In genomic region chr17:76193616-76194015, GRCh38 we compare ENCODE assay signal across 15 cellular contexts. TPM values are rescaled to one million over a fixed set of nuclear protein-coding genes. Genes with fewer than 3 reads are reported as not detected.
DNase-seq lines count a peak whose midpoint lies in the region; ATAC-seq and TF ChIP-seq lines count a peak whose summit lies in the region.
"Had no signal": no experiment of that assay in that cellular context is flagged by ENCODE, and none has a peak within 500 bp of the region (broad histone marks: within the 10 kb centered on the region; RNA-seq: fewer than 3 reads in every experiment).

No MANE protein-coding gene starts in this region.

- dilution Hi-C loops in IMR-90 (cut with HindIII; ENCODE audit: low sequenced_read_pairs, unreplicated experiment), result no loop called here

- H3K4ac ChIP-seq in IMR-90 (ENCODE audit: low read depth, low read length), result no peak overlapping the region

- no peaks in the 10 kb centered on the region for H3K27me3 Mint-ChIP-seq in CD4-positive, CD25-positive, alpha-beta regulatory T cell
- H3K27me3 Mint-ChIP-seq in activated T-cell treated with anti-CD3 and anti-CD28 coated beads, Interleukin-2, amount 50 U/mL, for 24 hours, result no peaks in the 10 kb centered on the region
- H3K27me3 Mint-ChIP-seq in effector memory CD8-positive, alpha-beta T cell, result no peaks in the 10 kb centered on the region

- no peaks in the 10 kb centered on the region for H3K79me1 ChIP-seq in IMR-90 (ENCODE audit: low read depth in 1 of 2, low read length in 2 of 2)

- no peaks in the 10 kb centered on the region for H3K9me1 ChIP-seq in IMR-90 (ENCODE audit: insufficient read depth, low read length)

- peak overlapping the region; percentile 89 for H3K27ac ChIP-seq in CD4-positive, CD25-positive, alpha-beta regulatory T cell (ENCODE audit: insufficient read depth, low read length, poor library complexity, severe bottlenecking)
- no peak overlapping the region for H3K27ac ChIP-seq in IMR-90 (ENCODE audit: insufficient read depth, low read length)
- H3K27ac ChIP-seq: RWPE1, suprapubic skin had no signal

- H3K4me3 ChIP-seq in CD4-positive, CD25-positive, alpha-beta regulatory T cell (ENCODE audit: low read depth, low read length), result no peak overlapping the region
- no peak overlapping the region for H3K4me3 ChIP-seq in IMR-90 (ENCODE audit: insufficient read depth, low read depth, low read length)
- H3K4me3 ChIP-seq: spleen, suprapubic skin had no signal

- peaks cover 0 to 2% (median 0%) of the 10 kb centered on the region in 7 donors for H3K9me3 Mint-ChIP-seq in CD4-positive, CD25-positive, alpha-beta regulatory T cell
- H3K9me3 Mint-ChIP-seq in activated T-cell treated with anti-CD3 and anti-CD28 coated beads, Interleukin-2, amount 50 U/mL, for 24 hours, result no peaks in the 10 kb centered on the region
- H3K9me3 Mint-ChIP-seq in effector memory CD8-positive, alpha-beta T cell, result no peaks in the 10 kb centered on the region

- DNase-seq in CD4-positive, CD25-positive, alpha-beta regulatory T cell, result peak in 1 of 3 donors; percentile 67
- DNase-seq in IMR-90 (no peak), NCI-H1105 (lab: John Stamatoyannopoulos, UW) (no peak), DMS53 (lab: John Stamatoyannopoulos, UW) (no peak)
- no peak for DNase-seq in activated T-cell treated with anti-CD3 and anti-CD28 coated beads, Interleukin-2, amount 50 U/mL, for 24 hours
- DNase-seq in effector memory CD8-positive, alpha-beta T cell, result no peak
- DNase-seq: DMS79, HCEC 1CT, kidney, NCI-H1930, spleen had no signal

- peaks cover 31 to 92% (median 58%) of the 10 kb centered on the region in 4 donors for H3K4me1 Mint-ChIP-seq in CD4-positive, CD25-positive, alpha-beta regulatory T cell
- peaks cover 93% of the 10 kb centered on the region for H3K4me1 Mint-ChIP-seq in activated T-cell treated with anti-CD3 and anti-CD28 coated beads, Interleukin-2, amount 50 U/mL, for 24 hours (ENCODE audit: low read depth)
- H3K4me1 Mint-ChIP-seq in effector memory CD8-positive, alpha-beta T cell (ENCODE audit: low read depth in 2 of 2), result peaks cover 38 to 51% of the 10 kb centered on the region in 2 donors

- H3K27me3 ChIP-seq in CD4-positive, CD25-positive, alpha-beta regulatory T cell (ENCODE audit: control insufficient read depth, insufficient read depth, low read length), result no peaks in the 10 kb centered on the region
- H3K27me3 ChIP-seq in IMR-90 (ENCODE audit: control insufficient read depth, insufficient read depth, low read length), result peaks cover 2% of the 10 kb centered on the region; the same call in 1 of the 2 replicates
- H3K27me3 ChIP-seq: spleen had no signal

- H2BK5ac ChIP-seq in IMR-90 (ENCODE audit: low read depth, low read length, poor library complexity, severe bottlenecking), result no peak overlapping the region

- no peak overlapping the region for H4K5ac ChIP-seq in IMR-90 (ENCODE audit: low read depth, low read length)

- peak overlapping the region; percentile 67 for H2AFZ ChIP-seq in IMR-90 (replicated peaks; ENCODE audit: low read length, poor library complexity)

- H2AK9ac ChIP-seq in IMR-90 (replicated peaks; ENCODE audit: low read depth, low read length, poor library complexity), result no peak overlapping the region

- H3K36me3 Mint-ChIP-seq in CD4-positive, CD25-positive, alpha-beta regulatory T cell, result peaks cover 3% of the 10 kb centered on the region
- H3K36me3 Mint-ChIP-seq in activated T-cell treated with anti-CD3 and anti-CD28 coated beads, Interleukin-2, amount 50 U/mL, for 24 hours (ENCODE audit: low read depth), result peaks cover 36% of the 10 kb centered on the region
- H3K36me3 Mint-ChIP-seq in effector memory CD8-positive, alpha-beta T cell (ENCODE audit: insufficient read depth), result no peaks in the 10 kb centered on the region

- H3K4me3 Mint-ChIP-seq in CD4-positive, CD25-positive, alpha-beta regulatory T cell, result peak overlapping the region in 3 of 4 donors; percentile 30 to 51 (median 46)
- H3K4me3 Mint-ChIP-seq in activated T-cell treated with anti-CD3 and anti-CD28 coated beads, Interleukin-2, amount 50 U/mL, for 24 hours, result peak overlapping the region; percentile 59
- peak overlapping the region; percentile 20 to 64 for H3K4me3 Mint-ChIP-seq in effector memory CD8-positive, alpha-beta T cell

- intact Hi-C loops in IMR-90 (cut with micrococcal nuclease), result no loop called here

- H2BK120ac ChIP-seq in IMR-90 (ENCODE audit: low read depth, low read length), result no peak overlapping the region

- ATAC-seq in CD4-positive, CD25-positive, alpha-beta regulatory T cell (ENCODE audit: low read depth in 2 of 2), result no peak
- no peak for ATAC-seq in IMR-90 (ENCODE audit: low read depth)
- ATAC-seq in effector memory CD8-positive, alpha-beta T cell (replicated peaks), result no peak
- ATAC-seq in GM19023 (IDR thresholded peaks at IDR 0.05; ENCODE audit: unreplicated experiment), result no peak
- ATAC-seq in HG02571 (IDR thresholded peaks at IDR 0.05; ENCODE audit: unreplicated experiment), result no peak

- no peak overlapping the region for H4K8ac ChIP-seq in IMR-90 (ENCODE audit: low read depth in 2 of 2, low read length in 2 of 2)

- H2BK20ac ChIP-seq in IMR-90 (ENCODE audit: low read depth, low read length), result no peak overlapping the region

- no peak overlapping the region for H2BK15ac ChIP-seq in IMR-90 (ENCODE audit: low read depth, low read length)

- no peak for TF ChIP-seq POLR2A in IMR-90 (IDR thresholded peaks at IDR 0.05; ENCODE audit: low read depth, low read length)

- no peaks in the 10 kb centered on the region for H3K9me3 ChIP-seq in CD4-positive, CD25-positive, alpha-beta regulatory T cell (ENCODE audit: control insufficient read depth in 2 of 2, low read length in 2 of 2)
- no peaks in the 10 kb centered on the region for H3K9me3 ChIP-seq in IMR-90 (ENCODE audit: control insufficient read depth, insufficient read depth, low read length)
- H3K9me3 ChIP-seq: spleen, suprapubic skin had no signal

- no peak for TF ChIP-seq RAD21 in IMR-90 (IDR thresholded peaks at IDR 0.05; ENCODE audit: low read length)

- no peak overlapping the region for H3K14ac ChIP-seq in IMR-90 (replicated peaks; ENCODE audit: low read depth, low read length)

- POLR2A ChIA-PET in IMR-90 (lab: Charles Lee; ENCODE audit: unreplicated experiment), result no interaction called here

- no peak overlapping the region for H4K91ac ChIP-seq in IMR-90 (ENCODE audit: insufficient read depth, low read depth, low read length)

- no peak overlapping the region for H3K9ac ChIP-seq in IMR-90 (ENCODE audit: low read depth, low read length)

- no peak overlapping the region for H2AK5ac ChIP-seq in IMR-90 (ENCODE audit: low read depth, low read length)

- H3K27ac Mint-ChIP-seq in CD4-positive, CD25-positive, alpha-beta regulatory T cell, result peak overlapping the region; percentile 84 to 91 (median 90)
- peak overlapping the region; percentile 95 for H3K27ac Mint-ChIP-seq in activated T-cell treated with anti-CD3 and anti-CD28 coated beads, Interleukin-2, amount 50 U/mL, for 24 hours
- peak overlapping the region; percentile 75 to 91 for H3K27ac Mint-ChIP-seq in effector memory CD8-positive, alpha-beta T cell

- H4K20me1 ChIP-seq in IMR-90 (ENCODE audit: insufficient read depth, low read length), result no peaks in the 10 kb centered on the region

- CTCF ChIA-PET in IMR-90 (lab: Yijun Ruan, JAX), result interaction anchor here (1.2 kb wide), 1 partner anchor 204 kb away, joined by 3 read pairs; no protein-coding TSS in a partner anchor

- TF ChIP-seq CTCF in IMR-90 (conservative IDR thresholded peaks at IDR 0.05; ENCODE audit: low read depth, low read length), result no peak

- BruUV-seq in IMR-90 (replicated peaks; lab: Mats Ljungman, UMichigan), result no TSS peak

- no peak overlapping the region for H3K56ac ChIP-seq in IMR-90 (ENCODE audit: extremely low read depth, insufficient read depth, low read length)

- no peak overlapping the region for H3K23ac ChIP-seq in IMR-90 (ENCODE audit: low read depth, low read length)

- H3K4me1 ChIP-seq in CD4-positive, CD25-positive, alpha-beta regulatory T cell (ENCODE audit: control insufficient read depth, insufficient read depth, low read length, poor library complexity, severe bottlenecking), result peaks cover 87% of the 10 kb centered on the region
- no peaks in the 10 kb centered on the region for H3K4me1 ChIP-seq in IMR-90 (ENCODE audit: control insufficient read depth, insufficient read depth, low read length)

- no peaks in the 10 kb centered on the region for H3K36me3 ChIP-seq in CD4-positive, CD25-positive, alpha-beta regulatory T cell (ENCODE audit: control insufficient read depth, insufficient read depth, low read length)
- H3K36me3 ChIP-seq in IMR-90 (ENCODE audit: control insufficient read depth, insufficient read depth, low read length), result no peaks in the 10 kb centered on the region
- H3K36me3 ChIP-seq: spleen, suprapubic skin had no signal

- in situ Hi-C loops in IMR-90 (cut with MboI; ENCODE audit: low sequenced_read_pairs), result no loop called here

- WGBS in IMR-90 (ENCODE audit: extremely low coverage in 2 of 2, insufficient read length in 1 of 2), 2 experiments, result 64% methylated on average over 3 of the region's 12 CpGs; no CpG with 5 or more reads in 1 of the 2 experiments

- H3K18ac ChIP-seq in IMR-90 (ENCODE audit: low read depth, low read length), result no peak overlapping the region

- no peak overlapping the region for H3K4me2 ChIP-seq in IMR-90 (ENCODE audit: low read depth, low read length)

TF ChIP-seq in IMR-90, 13 proteins besides CTCF, POLR2A, EP300 and RAD21 (continues in another document):
- no peak for TF ChIP-seq MAFK (IDR thresholded peaks at IDR 0.05; ENCODE audit: low read depth, low read length)
- TF ChIP-seq MXI1 (IDR thresholded peaks at IDR 0.05; ENCODE audit: borderline replicate concordance, low read depth, low read length), result no peak
- TF ChIP-seq RCOR1 (IDR thresholded peaks at IDR 0.05; ENCODE audit: insufficient replicate concordance, low read length), result no peak

RNA-seq across cellular contexts. Expression of gene RNF157, which starts 46.7 kb away (rescaled TPM):
- total RNA-seq in CD4-positive, CD25-positive, alpha-beta regulatory T cell, result 17.7 TPM
- 1 to 10 TPM; 3.3 to 5.6 (median 4.3) TPM for polyA plus RNA-seq in CD4-positive, CD25-positive, alpha-beta regulatory T cell
- total RNA-seq in IMR-90 (2012; rRNA removed), result 0.54 and 0.83 TPM in 2 replicates
- 1.1 and 1.3 TPM in 2 replicates for polyA plus RNA-seq in IMR-90 (2012; rRNA removed)
- 0.56 and 0.93 TPM in 2 replicates for polyA plus RNA-seq in IMR-90 (2012; cell fraction: cytosol; rRNA removed)
- 0.74 and 1.1 TPM in 2 replicates for polyA plus RNA-seq in IMR-90 (2012; cell fraction: nucleus; rRNA removed; ENCODE audit: low replicate concordance)

RNA-seq across cellular contexts. Expression of gene FOXJ1, which starts 52.6 kb away (rescaled TPM):
- 1.0 TPM for total RNA-seq in CD4-positive, CD25-positive, alpha-beta regulatory T cell
- under 1 TPM in 2 of 4 donors, not detected in 2; 0.14 to 0.24 TPM for polyA plus RNA-seq in CD4-positive, CD25-positive, alpha-beta regulatory T cell
- not detected in 2 replicates for total RNA-seq in IMR-90 (2012; rRNA removed)
- polyA plus RNA-seq in IMR-90 (2012; rRNA removed), result 0.05 TPM in 1 of 2 replicates, not detected in the other
- 0.01 TPM in 1 of 2 replicates, not detected in the other for polyA plus RNA-seq in IMR-90 (2012; cell fraction: cytosol; rRNA removed)
- 0.03 TPM in 2 replicates for polyA plus RNA-seq in IMR-90 (2012; cell fraction: nucleus; rRNA removed; ENCODE audit: low replicate concordance)

Comparison
In these comparisons a context has a peak if more than half of its experiments do, and no peak if none do; other contexts are left out.
1. RNA of gene RNF157, which starts 46.7 kb away (total RNA-seq): 17.7 TPM in CD4-positive, CD25-positive, alpha-beta regulatory T cell (single experiment); 0.54 to 0.83 TPM in IMR-90; every median in the first group is over 10 times any median in the second.
2. Peak in every context shown above with its lines, with median percentiles within 50 percentile points of each other: H3K27ac Mint-ChIP-seq and H3K4me3 Mint-ChIP-seq.